19 cellular contexts compared by ENCODE assay signal in genomic region chr3:152155246-152155645, GRCh38.
"Had no signal": no experiment of that assay in that cellular context is flagged by ENCODE, and none has a peak within 500 bp of the region (broad histone marks: within the 10 kb centered on the region; RNA-seq: fewer than 3 reads in every experiment).

No MANE protein-coding gene starts in this region.

- H3K9me3 Mint-ChIP-seq: activated naive CD4-positive, alpha-beta T cell treated with anti-CD3 and anti-CD28 coated beads for 36 hours; activated naive CD8-positive, alpha-beta T cell treated with anti-CD3 and anti-CD28 coated beads, Interleukin-2, amount 50 U/mL, for 24 hours; activated T-helper 2 cell treated with anti-CD3 and anti-CD28 coated beads, Interferon-gamma antibody, Interleukin-2, Interleukin-4, amounts not matched to agents 10 μg/mL and 5 μg/mL and 100 μg/mL, durations not matched to agents 14 hours and 24 hours and 36 hours; memory B cell; natural killer cell treated with Interleukin-12 subunit alpha and Interleukin-12 subunit beta and Interleukin-15 and Interleukin-18, amount 100 ng/mL, for 72 hours; stimulated activated effector memory CD8-positive, alpha-beta T cell treated with anti-CD3 and anti-CD28 coated beads, Interleukin-12 subunit alpha, Interleukin-12 subunit beta, amount 100 ng/mL, for 72 hours had no signal

- H3K4me3 ChIP-seq: body of pancreas, colonic mucosa, esophagus squamous epithelium, left ventricle myocardium inferior, psoas muscle had no signal

- H3K4me1 ChIP-seq: body of pancreas, colonic mucosa, left ventricle myocardium inferior had no signal

- H3K27me3 ChIP-seq: body of pancreas, colonic mucosa, esophagus squamous epithelium had no signal

- H3K4me1 Mint-ChIP-seq: memory B cell; stimulated activated effector memory CD8-positive, alpha-beta T cell treated with anti-CD3 and anti-CD28 coated beads, Interleukin-12 subunit alpha, Interleukin-12 subunit beta, amount 100 ng/mL, for 72 hours had no signal

- DNase-seq: activated CD4-positive, CD25-positive, alpha-beta regulatory T cell; activated naive CD4-positive, alpha-beta T cell treated with anti-CD3 and anti-CD28 coated beads for 36 hours; activated naive CD8-positive, alpha-beta T cell treated with anti-CD3 and anti-CD28 coated beads, Interleukin-2, amount 50 U/mL, for 24 hours; activated T-cell treated with anti-CD3 and anti-CD28 coated beads for 4 hours; body of pancreas; caudate nucleus; colonic mucosa; esophagus squamous epithelium; hippocampal formation; left ventricle myocardium inferior; nucleus accumbens; psoas muscle; stimulated activated CD4-positive, alpha-beta T cell treated with anti-CD3 and anti-CD28 coated beads, Interleukin-12 subunit alpha, Interleukin-12 subunit beta, amount 100 ng/mL, for 4 hours; stimulated activated CD4-positive, alpha-beta T cell treated with anti-CD3 and anti-CD28 coated beads, Interleukin-2, amount 100 ng/mL, for 24 hours; SW 1271 had no signal

- H3K4me3 Mint-ChIP-seq: activated naive CD4-positive, alpha-beta T cell treated with anti-CD3 and anti-CD28 coated beads for 36 hours; activated naive CD8-positive, alpha-beta T cell treated with anti-CD3 and anti-CD28 coated beads, Interleukin-2, amount 50 U/mL, for 24 hours; memory B cell; natural killer cell treated with Interleukin-12 subunit alpha and Interleukin-12 subunit beta and Interleukin-15 and Interleukin-18, amount 100 ng/mL, for 72 hours; stimulated activated effector memory CD8-positive, alpha-beta T cell treated with anti-CD3 and anti-CD28 coated beads, Interleukin-12 subunit alpha, Interleukin-12 subunit beta, amount 100 ng/mL, for 72 hours had no signal

- H3K36me3 ChIP-seq: colonic mucosa, esophagus squamous epithelium, left ventricle myocardium inferior had no signal

- H3K36me3 Mint-ChIP-seq: memory B cell; natural killer cell treated with Interleukin-12 subunit alpha and Interleukin-12 subunit beta and Interleukin-15 and Interleukin-18, amount 100 ng/mL, for 72 hours; stimulated activated effector memory CD8-positive, alpha-beta T cell treated with anti-CD3 and anti-CD28 coated beads, Interleukin-12 subunit alpha, Interleukin-12 subunit beta, amount 100 ng/mL, for 72 hours had no signal

- H3K27ac ChIP-seq: body of pancreas, colonic mucosa, esophagus squamous epithelium, left ventricle myocardium inferior, psoas muscle had no signal

- H3K27me3 Mint-ChIP-seq: activated naive CD8-positive, alpha-beta T cell treated with anti-CD3 and anti-CD28 coated beads, Interleukin-2, amount 50 U/mL, for 24 hours; memory B cell had no signal

- H3K27ac Mint-ChIP-seq: activated naive CD4-positive, alpha-beta T cell treated with anti-CD3 and anti-CD28 coated beads for 36 hours; activated naive CD8-positive, alpha-beta T cell treated with anti-CD3 and anti-CD28 coated beads, Interleukin-2, amount 50 U/mL, for 24 hours; activated T-helper 2 cell treated with anti-CD3 and anti-CD28 coated beads, Interferon-gamma antibody, Interleukin-2, Interleukin-4, amounts not matched to agents 10 μg/mL and 5 μg/mL and 100 μg/mL, durations not matched to agents 14 hours and 24 hours and 36 hours; memory B cell; natural killer cell treated with Interleukin-12 subunit alpha and Interleukin-12 subunit beta and Interleukin-15 and Interleukin-18, amount 100 ng/mL, for 72 hours; stimulated activated effector memory CD8-positive, alpha-beta T cell treated with anti-CD3 and anti-CD28 coated beads, Interleukin-12 subunit alpha, Interleukin-12 subunit beta, amount 100 ng/mL, for 72 hours had no signal

- H3K9me3 ChIP-seq: body of pancreas, colonic mucosa, esophagus squamous epithelium, left ventricle myocardium inferior, psoas muscle had no signal
